Comparison of ENCODE assay signal across 1 cellular context in the genomic region with DNA sequence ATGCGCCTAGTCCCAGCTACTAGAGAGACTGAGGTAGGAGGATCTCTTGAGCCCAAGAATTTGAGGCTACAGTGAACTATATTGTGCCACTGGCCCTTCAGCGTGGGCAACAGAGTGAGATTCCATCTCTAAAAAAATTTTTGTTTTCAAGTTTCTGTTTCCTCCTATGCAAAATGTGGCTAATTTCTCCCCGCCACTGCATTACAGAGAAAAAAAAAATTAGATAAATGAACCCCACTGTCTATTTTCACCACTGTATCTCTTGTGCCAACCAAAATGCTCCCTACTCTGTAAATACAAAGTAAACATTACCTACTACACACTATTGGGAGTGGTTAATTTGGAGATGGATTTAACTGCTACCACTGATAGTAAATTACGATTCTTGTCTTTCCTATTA.
TF ChIP-seq lines count a peak whose summit lies in the region.

No MANE protein-coding gene starts in this region.

TF ChIP-seq in HCT116, 20 proteins besides CTCF, POLR2A, EP300 and RAD21:
- no peak for TF ChIP-seq EZH2phosphoT487 (IDR thresholded peaks at IDR 0.05; ENCODE audit: borderline replicate concordance)
- no peak for TF ChIP-seq SIN3A (IDR thresholded peaks at IDR 0.05; ENCODE audit: low read depth)
- TF ChIP-seq EZH2 (IDR thresholded peaks at IDR 0.05) = no peak
- TF ChIP-seq, protein P1, sequence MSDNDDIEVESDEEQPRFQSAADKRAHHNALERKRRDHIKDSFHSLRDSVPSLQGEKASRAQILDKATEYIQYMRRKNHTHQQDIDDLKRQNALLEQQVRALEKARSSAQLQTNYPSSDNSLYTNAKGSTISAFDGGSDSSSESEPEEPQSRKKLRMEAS (IDR thresholded peaks at IDR 0.05) = no peak
- TF ChIP-seq, protein P2, sequence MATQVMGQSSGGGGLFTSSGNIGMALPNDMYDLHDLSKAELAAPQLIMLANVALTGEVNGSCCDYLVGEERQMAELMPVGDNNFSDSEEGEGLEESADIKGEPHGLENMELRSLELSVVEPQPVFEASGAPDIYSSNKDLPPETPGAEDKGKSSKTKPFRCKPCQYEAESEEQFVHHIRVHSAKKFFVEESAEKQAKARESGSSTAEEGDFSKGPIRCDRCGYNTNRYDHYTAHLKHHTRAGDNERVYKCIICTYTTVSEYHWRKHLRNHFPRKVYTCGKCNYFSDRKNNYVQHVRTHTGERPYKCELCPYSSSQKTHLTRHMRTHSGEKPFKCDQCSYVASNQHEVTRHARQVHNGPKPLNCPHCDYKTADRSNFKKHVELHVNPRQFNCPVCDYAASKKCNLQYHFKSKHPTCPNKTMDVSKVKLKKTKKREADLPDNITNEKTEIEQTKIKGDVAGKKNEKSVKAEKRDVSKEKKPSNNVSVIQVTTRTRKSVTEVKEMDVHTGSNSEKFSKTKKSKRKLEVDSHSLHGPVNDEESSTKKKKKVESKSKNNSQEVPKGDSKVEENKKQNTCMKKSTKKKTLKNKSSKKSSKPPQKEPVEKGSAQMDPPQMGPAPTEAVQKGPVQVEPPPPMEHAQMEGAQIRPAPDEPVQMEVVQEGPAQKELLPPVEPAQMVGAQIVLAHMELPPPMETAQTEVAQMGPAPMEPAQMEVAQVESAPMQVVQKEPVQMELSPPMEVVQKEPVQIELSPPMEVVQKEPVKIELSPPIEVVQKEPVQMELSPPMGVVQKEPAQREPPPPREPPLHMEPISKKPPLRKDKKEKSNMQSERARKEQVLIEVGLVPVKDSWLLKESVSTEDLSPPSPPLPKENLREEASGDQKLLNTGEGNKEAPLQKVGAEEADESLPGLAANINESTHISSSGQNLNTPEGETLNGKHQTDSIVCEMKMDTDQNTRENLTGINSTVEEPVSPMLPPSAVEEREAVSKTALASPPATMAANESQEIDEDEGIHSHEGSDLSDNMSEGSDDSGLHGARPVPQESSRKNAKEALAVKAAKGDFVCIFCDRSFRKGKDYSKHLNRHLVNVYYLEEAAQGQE (IDR thresholded peaks at IDR 0.05; ENCODE audit: low read depth) = no peak
- TF ChIP-seq ELF1 (IDR thresholded peaks at IDR 0.05; ENCODE audit: borderline replicate concordance, low read depth) = no peak
- TF ChIP-seq ZFX (IDR thresholded peaks at IDR 0.05) = no peak
